ENCODE assay signal across 8 cellular contexts in genomic region chr10:80407836-80408197, GRCh38. TPM values are rescaled to one million over a fixed set of nuclear protein-coding genes. Genes with fewer than 3 reads are reported as not detected.
DNase-seq lines count a peak whose midpoint lies in the region; ATAC-seq, FAIRE-seq and TF ChIP-seq lines count a peak whose summit lies in the region.

No MANE protein-coding gene starts in this region.

- DNase-seq in OCI-LY7 (ENCODE audit: low spot score), result no peak
- DNase-seq in astrocyte (ENCODE audit: low read depth), result peak; percentile 33
- peak; percentile 87 for DNase-seq in kidney tubule cell (ENCODE audit: low spot score)
- DNase-seq in stimulated activated CD4-positive, alpha-beta T cell treated with anti-CD3 and anti-CD28 coated beads, Interleukin-1b, Interleukin-23, amount 100 ng/mL, for 4 hours (ENCODE audit: low read depth in 2 of 2), result peak; percentile 31 to 49
- DNase-seq in NCI-H2029 treated with DMSO at 0.1 percent for 48 hours (lab: John Stamatoyannopoulos, UW), result no peak
- DNase-seq in D721Med (ENCODE audit: insufficient read length, low spot score), result no peak

- H3K9me3 Mint-ChIP-seq in astrocyte (ENCODE audit: unreplicated experiment), result no peaks in the 10 kb centered on the region

- peak overlapping the region; percentile 33; the same call in 1 of the 2 replicates for H3K4me2 ChIP-seq in OCI-LY7 (ENCODE audit: low read length)
- peak overlapping the region; percentile 93 for H3K4me2 ChIP-seq in astrocyte (ENCODE audit: low read length)

- peaks cover 4% of the 10 kb centered on the region for H3K36me3 Mint-ChIP-seq in astrocyte (ENCODE audit: low read depth, unreplicated experiment)

- H3K9ac ChIP-seq in astrocyte (ENCODE audit: low read length), result peak overlapping the region; percentile 67

- FAIRE-seq in astrocyte (lab: Jason Lieb, UNC) (no peak), D721Med (lab: Jason Lieb, UNC) (no peak)

- H3K27ac ChIP-seq in OCI-LY7 (ENCODE audit: low read depth, low read length, poor library complexity, severe bottlenecking), result no peak overlapping the region
- no peak overlapping the region for H3K27ac ChIP-seq in astrocyte (ENCODE audit: low read depth, low read length)

- H3K27me3 Mint-ChIP-seq in astrocyte (ENCODE audit: low read depth, unreplicated experiment), result peaks cover 7% of the 10 kb centered on the region

- H3K4me1 Mint-ChIP-seq in astrocyte (ENCODE audit: low read depth, unreplicated experiment), result peaks cover 13% of the 10 kb centered on the region

- H3K4me1 ChIP-seq in OCI-LY7 (ENCODE audit: insufficient read depth, low read length, poor library complexity, severe bottlenecking) (no peaks in the 10 kb centered on the region), astrocyte (ENCODE audit: insufficient read depth, low read length) (peaks cover 13% of the 10 kb centered on the region)

- no peaks in the 10 kb centered on the region for H3K9me2 ChIP-seq in OCI-LY7 (ENCODE audit: insufficient read depth, low read length)

- ATAC-seq in GM18858 (IDR thresholded peaks at IDR 0.05; ENCODE audit: unreplicated experiment), result peak; percentile 5
- ATAC-seq in HG02852 (IDR thresholded peaks at IDR 0.05; ENCODE audit: unreplicated experiment), result peak; percentile 26

- H4K20me1 ChIP-seq in OCI-LY7 (ENCODE audit: insufficient read depth, low read length) (no peaks in the 10 kb centered on the region), astrocyte (ENCODE audit: insufficient read depth, low read length) (no peaks in the 10 kb centered on the region)

- H3K79me2 ChIP-seq in OCI-LY7 (ENCODE audit: insufficient read depth, low read depth, low read length) (no peaks in the 10 kb centered on the region), astrocyte (ENCODE audit: insufficient read depth, low read length) (no peaks in the 10 kb centered on the region)

- no peaks in the 10 kb centered on the region for H3K9me3 ChIP-seq in OCI-LY7 (ENCODE audit: low read length)
- H3K9me3 ChIP-seq in astrocyte (ENCODE audit: insufficient read depth, low read depth, low read length), result no peaks in the 10 kb centered on the region

- peak overlapping the region; percentile 20 for H3K27ac Mint-ChIP-seq in astrocyte (ENCODE audit: unreplicated experiment)

- CTCF ChIA-PET in OCI-LY7 (lab: Charles Lee; ENCODE audit: unreplicated experiment), result no interaction called here

- no peaks in the 10 kb centered on the region for H3K27me3 ChIP-seq in astrocyte (ENCODE audit: insufficient read depth, low read length)

- POLR2A ChIA-PET in OCI-LY7 (lab: Charles Lee), result interaction anchor here (0.6 kb wide), 1 partner anchor 16 kb away, joined by 3 read pairs; no protein-coding TSS in a partner anchor

- TF ChIP-seq CTCF in OCI-LY7 (conservative IDR thresholded peaks at IDR 0.05; ENCODE audit: low read length), result no peak
- TF ChIP-seq CTCF in astrocyte (IDR thresholded peaks at IDR 0.05; ENCODE audit: insufficient read depth, low read depth, low read length), result no peak
- no peak for TF ChIP-seq CTCF in D721Med (IDR thresholded peaks at IDR 0.05; ENCODE audit: insufficient read depth, missing control alignments)

- intact Hi-C loops in OCI-LY7 (cut with micrococcal nuclease; ENCODE audit: unreplicated experiment), result no loop called here

- H3K36me3 ChIP-seq in OCI-LY7 (ENCODE audit: insufficient read depth, low read length) (no peaks in the 10 kb centered on the region), astrocyte (ENCODE audit: insufficient read depth, low read length) (no peaks in the 10 kb centered on the region)

- H3K4me3 ChIP-seq in OCI-LY7 (ENCODE audit: low read depth, low read length, poor library complexity, severe bottlenecking), result no peak overlapping the region
- H3K4me3 ChIP-seq in astrocyte (ENCODE audit: insufficient read depth, low read depth, low read length), result peak overlapping the region; percentile 70

- no peak overlapping the region for H2AFZ ChIP-seq in OCI-LY7 (ENCODE audit: low read length)
- H2AFZ ChIP-seq in astrocyte (ENCODE audit: low read depth, low read length), result peak overlapping the region; percentile 90

- H3K4me3 Mint-ChIP-seq in astrocyte (ENCODE audit: unreplicated experiment), result peak overlapping the region; percentile 89

- BruUV-seq in OCI-LY7 (replicated peaks; lab: Mats Ljungman, UMichigan), result no TSS peak

RNA-seq across cellular contexts. Expression of gene PRXL2A, which starts 0.5 kb away (rescaled TPM):
- total RNA-seq in OCI-LY7 (2014; rRNA removed; shearing (Covaris generic)), result not detected in 2 replicates
- total RNA-seq in OCI-LY7 (2022) (not detected in 2 replicates), astrocyte (24.3 and 29.9 TPM in 2 replicates)

RNA-seq across cellular contexts. Expression of gene TSPAN14, which starts 46.3 kb away (rescaled TPM):
- 15.5 and 17.0 TPM in 2 replicates for total RNA-seq in OCI-LY7 (2014; rRNA removed; shearing (Covaris generic))
- total RNA-seq in OCI-LY7 (2022) (33.4 and 33.6 TPM in 2 replicates), astrocyte (134 and 140 TPM in 2 replicates)

RNA-seq across cellular contexts. Expression of gene DYDC2, which starts 51.2 kb away (rescaled TPM):
- not detected in 2 replicates for total RNA-seq in OCI-LY7 (2014; rRNA removed; shearing (Covaris generic))
- total RNA-seq in OCI-LY7 (2022), result not detected in 2 replicates
- not detected in 2 replicates for total RNA-seq in astrocyte

RNA-seq across cellular contexts. Expression of gene DYDC1, which starts 51.3 kb away (rescaled TPM):
- total RNA-seq in OCI-LY7 (2014; rRNA removed; shearing (Covaris generic)), result not detected in 2 replicates
- total RNA-seq in OCI-LY7 (2022) (not detected in 2 replicates), astrocyte (not detected in 2 replicates)

Comparison
In these comparisons a context has a peak if more than half of its experiments do, and no peak if none do; other contexts are left out.
1. DNase-seq: peak in astrocyte (single experiment), kidney tubule cell (single experiment) and stimulated activated CD4-positive, alpha-beta T cell treated with anti-CD3 and anti-CD28 coated beads, Interleukin-1b, Interleukin-23, amount 100 ng/mL, for 4 hours (2 of 2); none in OCI-LY7 (single experiment), NCI-H2029 treated with DMSO at 0.1 percent for 48 hours (single experiment) and D721Med (single experiment).
2. RNA of gene PRXL2A, which starts 0.5 kb away (total RNA-seq): 24.3 to 29.9 TPM in astrocyte; not detected in OCI-LY7; every median in the first group is over 10 times any median in the second.